In the genomic region with DNA sequence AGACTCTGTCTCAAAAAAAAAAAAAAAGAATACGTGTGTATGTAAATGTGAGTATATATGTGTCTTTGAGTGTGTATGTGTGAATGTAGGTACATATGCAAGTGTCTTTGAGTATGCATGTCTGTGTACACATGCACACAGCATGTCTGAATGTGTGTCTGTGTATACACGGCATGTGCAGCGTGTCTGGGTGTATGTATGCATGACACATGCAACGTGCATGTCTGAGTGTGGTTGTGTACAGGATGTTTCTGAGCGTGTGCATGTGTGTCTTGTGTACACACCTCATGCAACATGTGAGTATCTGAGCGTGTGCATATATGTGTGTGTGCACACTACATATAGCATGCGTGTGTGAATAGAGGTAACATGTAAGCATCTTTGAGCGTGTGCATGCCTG, we compare ENCODE assay signal across 1 cellular context.
TF ChIP-seq lines count a peak whose summit lies in the region.

No MANE protein-coding gene starts in this region.

TF ChIP-seq in HepG2, 621 proteins besides CTCF, POLR2A, EP300 and RAD21:
- TF ChIP-seq, protein P1, sequence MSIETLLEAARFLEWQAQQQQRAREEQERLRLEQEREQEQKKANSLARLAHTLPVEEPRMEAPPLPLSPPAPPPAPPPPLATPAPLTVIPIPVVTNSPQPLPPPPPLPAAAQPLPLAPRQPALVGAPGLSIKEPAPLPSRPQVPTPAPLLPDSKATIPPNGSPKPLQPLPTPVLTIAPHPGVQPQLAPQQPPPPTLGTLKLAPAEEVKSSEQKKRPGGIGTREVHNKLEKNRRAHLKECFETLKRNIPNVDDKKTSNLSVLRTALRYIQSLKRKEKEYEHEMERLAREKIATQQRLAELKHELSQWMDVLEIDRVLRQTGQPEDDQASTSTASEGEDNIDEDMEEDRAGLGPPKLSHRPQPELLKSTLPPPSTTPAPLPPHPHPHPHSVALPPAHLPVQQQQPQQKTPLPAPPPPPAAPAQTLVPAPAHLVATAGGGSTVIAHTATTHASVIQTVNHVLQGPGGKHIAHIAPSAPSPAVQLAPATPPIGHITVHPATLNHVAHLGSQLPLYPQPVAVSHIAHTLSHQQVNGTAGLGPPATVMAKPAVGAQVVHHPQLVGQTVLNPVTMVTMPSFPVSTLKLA (IDR thresholded peaks at IDR 0.05): peak; percentile 76
- TF ChIP-seq AGO1 (IDR thresholded peaks at IDR 0.05; ENCODE audit: low read depth, low read length, poor library complexity, severe bottlenecking) (no peak), PHF21A (CRISPR knock-in tag; IDR thresholded peaks at IDR 0.05) (no peak)
